ENCODE assay signal across 1 cellular context in genomic region chr1:88847618-88848017, GRCh38.
TF ChIP-seq lines count a peak whose summit lies in the region.

No MANE protein-coding gene starts in this region.

TF ChIP-seq in H1, 55 proteins besides CTCF, POLR2A, EP300 and RAD21:
- 0 out of 2 replicates have a peak, but pooled peaks have one; percentile 10 for TF ChIP-seq YY1 (IDR thresholded peaks at IDR 0.05; ENCODE audit: low read depth, low read length)
- TF ChIP-seq GTF2F1 (IDR thresholded peaks at IDR 0.05; ENCODE audit: borderline replicate concordance, low read depth, low read length): no peak
TF ChIP-seq in H1: peak in this region for 1.
